ENCODE assay signal across 12 cellular contexts in genomic region chr10:78035933-78036583, GRCh38. TPM values are rescaled to one million over a fixed set of nuclear protein-coding genes. Genes with fewer than 3 reads are reported as not detected.
DNase-seq lines count a peak whose midpoint lies in the region; ATAC-seq, FAIRE-seq and TF ChIP-seq lines count a peak whose summit lies in the region.
"Had no signal": no experiment of that assay in that cellular context is flagged by ENCODE, and none has a peak within 500 bp of the region (broad histone marks: within the 10 kb centered on the region; RNA-seq: fewer than 3 reads in every experiment).

No MANE protein-coding gene starts in this region.

- no peak for ATAC-seq in activated CD4-positive, alpha-beta T cell treated with anti-CD3 and anti-CD28 coated beads for 36 hours
- no peak for ATAC-seq in psoas muscle
- no peak for ATAC-seq in GM21825 (IDR thresholded peaks at IDR 0.05; ENCODE audit: unreplicated experiment)

- no peak overlapping the region for H3K23ac ChIP-seq in H1 (ENCODE audit: insufficient read length)

- no peak overlapping the region for H3K18ac ChIP-seq in H1 (ENCODE audit: extremely low read depth, low read length)

- TF ChIP-seq POLR2A in H1 (IDR thresholded peaks at IDR 0.05; ENCODE audit: control extremely low read depth in 1 of 2, low read depth in 2 of 2, low read length in 2 of 2) = no peak; a peak in 1 of 3 replicates

- peak overlapping the region; percentile 88 for H3K4me3 Mint-ChIP-seq in activated CD4-positive, alpha-beta T cell treated with anti-CD3 and anti-CD28 coated beads for 36 hours
- H3K4me3 Mint-ChIP-seq: dendritic cell treated with granulocyte-macrophage colony-stimulating factor and Interleukin-4, amounts not matched to agents 40 ng/mL and 50 ng/mL, for 4 days had no signal

- H3K9me2 ChIP-seq in OCI-LY1 (ENCODE audit: low read depth, low read length) = no peaks in the 10 kb centered on the region

- DNase-seq in activated CD4-positive, alpha-beta T cell treated with anti-CD3 and anti-CD28 coated beads for 36 hours = no peak
- DNase-seq in activated CD4-positive, alpha-beta T cell treated with anti-CD3 and anti-CD28 coated beads, Interleukin-2, amount 50 U/mL, for 4 hours = no peak
- no peak for DNase-seq in H1 (ENCODE audit: low read depth in 1 of 2, low spot score in 2 of 2)
- no peak for DNase-seq in psoas muscle
- no peak for DNase-seq in head of caudate nucleus
- DNase-seq in NCI-H226 = no peak
- DNase-seq: NCI-H146, SHP77 had no signal

- no peak for TF ChIP-seq CTCF in OCI-LY1 (IDR thresholded peaks at IDR 0.05; ENCODE audit: low read length)
- TF ChIP-seq CTCF in H1 (IDR thresholded peaks at IDR 0.05; ENCODE audit: control extremely low read depth in 1 of 3, insufficient read depth in 1 of 3, low read depth in 1 of 3, low read length in 3 of 3) = no peak
- TF ChIP-seq CTCF in psoas muscle (IDR thresholded peaks at IDR 0.05) = no peak

- no peaks in the 10 kb centered on the region for H3K27me3 Mint-ChIP-seq in activated CD4-positive, alpha-beta T cell treated with anti-CD3 and anti-CD28 coated beads for 36 hours
- H3K27me3 Mint-ChIP-seq: dendritic cell treated with granulocyte-macrophage colony-stimulating factor and Interleukin-4, amounts not matched to agents 40 ng/mL and 50 ng/mL, for 4 days had no signal

- H3K9ac ChIP-seq in OCI-LY1 (ENCODE audit: low read length) (peak overlapping the region; percentile 82; the same call in 1 of the 2 replicates), H1 (replicated peaks in 1 of 4; ENCODE audit: extremely low read depth in 1 of 4, low read depth in 3 of 4, low read length in 3 of 4) (peak overlapping the region in 2 of 4 experiments; percentile 22 to 46; a peak in 3 of 7 replicates)

- H3K4me2 ChIP-seq in OCI-LY1 (ENCODE audit: low read length) (peak overlapping the region; percentile 69; the same call in 1 of the 2 replicates), H1 (ENCODE audit: insufficient read depth in 1 of 2, low read depth in 2 of 2, low read length in 2 of 2) (peak overlapping the region; percentile 75 to 89)

- H2AFZ ChIP-seq in OCI-LY1 (ENCODE audit: low read length) (no peak overlapping the region), H1 (ENCODE audit: low read length) (no peak overlapping the region)

- peaks cover 69% of the 10 kb centered on the region for H3K36me3 Mint-ChIP-seq in activated CD4-positive, alpha-beta T cell treated with anti-CD3 and anti-CD28 coated beads for 36 hours (ENCODE audit: low read depth)

- peaks cover 2% of the 10 kb centered on the region; the same call in 1 of the 2 replicates for H4K20me1 ChIP-seq in OCI-LY1 (ENCODE audit: insufficient read depth, low read length)
- peaks cover 25 to 36% of the 10 kb centered on the region in 2 experiments for H4K20me1 ChIP-seq in H1 (replicated peaks in 1 of 2; ENCODE audit: control insufficient read depth in 1 of 2, insufficient read depth in 2 of 2, low read length in 2 of 2)

- H4K91ac ChIP-seq in H1 (replicated peaks; ENCODE audit: insufficient read length, low read length) = no peak overlapping the region

- H3K79me2 ChIP-seq in OCI-LY1 (ENCODE audit: insufficient read depth, low read length) (peaks cover 20% of the 10 kb centered on the region), H1 (ENCODE audit: control insufficient read depth in 1 of 2, insufficient read depth in 2 of 2, low read length in 2 of 2) (peaks cover 20 to 74% of the 10 kb centered on the region in 2 experiments)

- intact Hi-C loops in activated CD4-positive, alpha-beta T cell treated with anti-CD3 and anti-CD28 coated beads for 36 hours (cut with DNase I, micrococcal nuclease) = no loop called here
- intact Hi-C loops in psoas muscle (cut with DNase I) (no loop called here), head of caudate nucleus (cut with DNase I) (loop anchor here (5.0 kb wide), 1 partner anchor 266 kb away; no protein-coding TSS in a partner anchor)

- peaks cover 5% of the 10 kb centered on the region; the same call in 1 of the 2 replicates for H3K79me1 ChIP-seq in H1 (ENCODE audit: low read depth, low read length)

- no peak overlapping the region for H3K14ac ChIP-seq in H1 (ENCODE audit: insufficient read length)

- peak overlapping the region; percentile 92 for H3K27ac Mint-ChIP-seq in activated CD4-positive, alpha-beta T cell treated with anti-CD3 and anti-CD28 coated beads for 36 hours
- H3K27ac Mint-ChIP-seq: dendritic cell treated with granulocyte-macrophage colony-stimulating factor and Interleukin-4, amounts not matched to agents 40 ng/mL and 50 ng/mL, for 4 days had no signal

- H2AK5ac ChIP-seq in H1 (ENCODE audit: low read depth, low read length) = no peak overlapping the region

- no peak overlapping the region for H3K56ac ChIP-seq in H1 (replicated peaks; ENCODE audit: insufficient read length, low read depth, low read length)

- H3K4me1 ChIP-seq in OCI-LY1 (ENCODE audit: insufficient read depth, low read length, severe bottlenecking) (peaks cover 33% of the 10 kb centered on the region), H1 (replicated peaks in 1 of 4; ENCODE audit: control insufficient read depth in 3 of 4, insufficient read depth in 4 of 4, low read length in 3 of 4) (peaks cover 13 to 39% (median 31%) of the 10 kb centered on the region in 4 experiments), psoas muscle (peaks cover 52% of the 10 kb centered on the region)

- H2BK15ac ChIP-seq in H1 (ENCODE audit: low read length) = no peak overlapping the region

- peaks cover 69% of the 10 kb centered on the region for H3K36me3 ChIP-seq in OCI-LY1 (ENCODE audit: insufficient read depth, low read length)
- H3K36me3 ChIP-seq in H1 (ENCODE audit: control insufficient read depth in 2 of 4, insufficient read depth in 4 of 4, low read length in 3 of 4) = peaks cover 34 to 68% (median 60%) of the 10 kb centered on the region in 4 experiments
- H3K36me3 ChIP-seq in psoas muscle (ENCODE audit: insufficient read depth in 1 of 2, low read depth in 1 of 2) = peaks cover 23 to 62% of the 10 kb centered on the region in 2 donors

- H2BK12ac ChIP-seq in H1 (ENCODE audit: low read depth, low read length) = no peak overlapping the region

- 88% methylated on average over 9 of the region's 9 CpGs; no CpG with 5 or more reads in 1 of the 2 experiments for WGBS in H1 (ENCODE audit: extremely low coverage in 1 of 2, insufficient coverage in 1 of 2, insufficient read length in 1 of 2, insufficient replicate concordance in 2 of 2, low coverage in 1 of 2, low lambda C conversion rate in 2 of 2, missing lambda C conversion rate in 1 of 2), 2 experiments
- WGBS in psoas muscle, 3 donors = 83 to 87% (median 86%) methylated on average over 9 of the region's 9 CpGs

- H2BK20ac ChIP-seq in H1 (ENCODE audit: low read length) = no peak overlapping the region

- H4K5ac ChIP-seq in H1 (ENCODE audit: insufficient read length, low read depth, low read length) = no peak overlapping the region

- no peak overlapping the region for H3K4ac ChIP-seq in H1 (replicated peaks; ENCODE audit: insufficient read length, low read depth, low read length)

- H2BK120ac ChIP-seq in H1 (replicated peaks; ENCODE audit: low read depth, low read length) = no peak overlapping the region

- H3K9me3 Mint-ChIP-seq in activated CD4-positive, alpha-beta T cell treated with anti-CD3 and anti-CD28 coated beads for 36 hours (ENCODE audit: low read depth) = no peaks in the 10 kb centered on the region
- H3K9me3 Mint-ChIP-seq: dendritic cell treated with granulocyte-macrophage colony-stimulating factor and Interleukin-4, amounts not matched to agents 40 ng/mL and 50 ng/mL, for 4 days had no signal

- no peak for TF ChIP-seq EP300 in H1 (IDR thresholded peaks at IDR 0.05; ENCODE audit: borderline replicate concordance in 1 of 2, low read depth in 2 of 2, low read length in 2 of 2)

- H3K4me3 ChIP-seq in OCI-LY1 (ENCODE audit: low read depth, low read length, poor library complexity, severe bottlenecking) (peak overlapping the region; percentile 89), H1 (ENCODE audit: extremely low read depth in 1 of 4, insufficient read depth in 2 of 4, low read depth in 3 of 4, low read length in 4 of 4) (peak overlapping the region; percentile 13 to 95 (median 16); a peak in 7 of 8 replicates), psoas muscle (peak overlapping the region; percentile 84)

- no peak overlapping the region for H4K8ac ChIP-seq in H1 (ENCODE audit: extremely low read depth, insufficient read depth, low read length)

- H3K27me3 ChIP-seq in OCI-LY1 (ENCODE audit: insufficient read depth, low read length) (no peaks in the 10 kb centered on the region), H1 (replicated peaks in 1 of 4; ENCODE audit: control insufficient read depth in 3 of 4, extremely low read depth in 1 of 4, insufficient read depth in 3 of 4, low read length in 3 of 4) (no peaks in the 10 kb centered on the region; a peak in 2 of 7 replicates), psoas muscle (ENCODE audit: insufficient read depth in 3 of 3, low read length in 2 of 3) (no peaks in the 10 kb centered on the region)

- CTCF ChIA-PET in activated CD4-positive, alpha-beta T cell treated with anti-CD3 and anti-CD28 coated beads for 36 hours (lab: Charles Lee) = interaction anchor here (0.9 to 1.6 kb wide), 3 partner anchors 9 to 13 kb away, joined by 3 to 11 read pairs (median 3); no protein-coding TSS in a partner anchor
- CTCF ChIA-PET in H1 (lab: Charles Lee; ENCODE audit: partially characterized antibody) = interaction anchor here (0.6 to 2.4 kb wide), 4 partner anchors 9 to 97 kb away, joined by 3 to 8 read pairs (median 5); no protein-coding TSS in a partner anchor

- H3K23me2 ChIP-seq in H1 (ENCODE audit: low read depth, low read length) = peaks cover 10% of the 10 kb centered on the region

- H3K27ac ChIP-seq in OCI-LY1 (ENCODE audit: low read depth, low read length, poor library complexity, severe bottlenecking) (no peak overlapping the region), H1 (ENCODE audit: low read depth, low read length) (no peak overlapping the region), psoas muscle (peak overlapping the region; percentile 83)

- H3F3A ChIP-seq in OCI-LY1 (ENCODE audit: insufficient read depth, low read length) = peaks cover 4% of the 10 kb centered on the region; the same call in 1 of the 2 replicates

- no peak for TF ChIP-seq RAD21 in H1 (IDR thresholded peaks at IDR 0.05 in 1 of 2, conservative IDR thresholded peaks at IDR 0.05 in 1 of 2; ENCODE audit: low read depth in 2 of 2, low read length in 2 of 2)

- no peak for FAIRE-seq in H1 (lab: Jason Lieb, UNC)
- FAIRE-seq: A204.1 had no signal

- H2BK5ac ChIP-seq in H1 (ENCODE audit: low read depth, low read length) = peak overlapping the region; percentile 19; the same call in 1 of the 2 replicates

- POLR2A ChIA-PET in activated CD4-positive, alpha-beta T cell treated with anti-CD3 and anti-CD28 coated beads for 36 hours (lab: Charles Lee) = interaction anchor here (0.6 to 0.8 kb wide), 4 partner anchors 8 to 605 kb away, joined by 3 to 4 read pairs (median 4); no protein-coding TSS in a partner anchor
- POLR2A ChIA-PET in H1 (lab: Charles Lee; ENCODE audit: partially characterized antibody) = interaction anchor here (0.8 to 3.0 kb wide), 11 partner anchors 9 to 325 kb away, joined by 3 to 38 read pairs (median 3); no protein-coding TSS in a partner anchor

- peaks cover 53% of the 10 kb centered on the region for H3K4me1 Mint-ChIP-seq in activated CD4-positive, alpha-beta T cell treated with anti-CD3 and anti-CD28 coated beads for 36 hours

- H3K9me3 ChIP-seq in OCI-LY1 (ENCODE audit: low read length) (no peaks in the 10 kb centered on the region), H1 (ENCODE audit: insufficient read depth in 2 of 2, low read depth in 1 of 2, low read length in 1 of 2) (no peaks in the 10 kb centered on the region), psoas muscle (no peaks in the 10 kb centered on the region)

RNA-seq across cellular contexts. Expression of gene RPS24, which starts 2.4 kb away (rescaled TPM):
- total RNA-seq in activated CD4-positive, alpha-beta T cell treated with anti-CD3 and anti-CD28 coated beads for 36 hours = 1,000 to 10,000 TPM; 2,145 to 3,094 TPM
- 2,128 and 2,149 TPM in 2 replicates for total RNA-seq in H1 (2021; fragmentation: NEBNext Ultra II Directional; extraction: Animal tissue kit (Norgen Biotek cat#: 25700))
- 2,240 and 3,943 TPM in 2 replicates for polyA plus RNA-seq in H1 (2011; rRNA removed)
- 4,851 TPM for polyA plus RNA-seq in H1 (2011; cell fraction: cytosol; rRNA removed)
- 967 TPM for polyA plus RNA-seq in H1 (2011; cell fraction: nucleus; rRNA removed)
- 3,399 to 4,766 TPM (median 3,912 TPM) in 4 replicates for polyA plus RNA-seq in H1 (2012, experiment 1 of 2)
- 2,023 TPM for polyA plus RNA-seq in H1 (2012, experiment 2 of 2)
- polyA plus RNA-seq in H1 (2013, experiment 1 of 2) = 5,721 TPM
- polyA plus RNA-seq in H1 (2013, experiment 2 of 2) = 5,662 TPM
- 705 and 1,068 TPM in 2 replicates for polyA minus RNA-seq in H1 (2011; rRNA and poly(A)+ RNA removed)
- 708 TPM for polyA minus RNA-seq in H1 (2011; cell fraction: cytosol; rRNA and poly(A)+ RNA removed)
- 1,078 TPM for polyA minus RNA-seq in H1 (2011; cell fraction: nucleus; rRNA and poly(A)+ RNA removed)
- total RNA-seq in psoas muscle = 1,000 to 10,000 TPM in 3 of 4 donors, 100 to 1,000 TPM in 1; 980 to 1,456 (median 1,110) TPM
- polyA plus RNA-seq in psoas muscle = 1,000 to 10,000 TPM; 2,584 to 4,077 (median 3,663) TPM

RNA-seq across cellular contexts. Expression of gene POLR3A, which starts 6.7 kb away (rescaled TPM):
- 10 to 100 TPM; 18.3 to 19.3 TPM for total RNA-seq in activated CD4-positive, alpha-beta T cell treated with anti-CD3 and anti-CD28 coated beads for 36 hours
- total RNA-seq in H1 (2021; fragmentation: NEBNext Ultra II Directional; extraction: Animal tissue kit (Norgen Biotek cat#: 25700)) = 35.8 and 38.6 TPM in 2 replicates
- 10.6 and 11.3 TPM in 2 replicates for polyA plus RNA-seq in H1 (2011; rRNA removed)
- polyA plus RNA-seq in H1 (2011; cell fraction: cytosol; rRNA removed) = 14.8 TPM
- 19.1 TPM for polyA plus RNA-seq in H1 (2011; cell fraction: nucleus; rRNA removed)
- 18.5 to 22.2 TPM (median 21.4 TPM) in 4 replicates for polyA plus RNA-seq in H1 (2012, experiment 1 of 2)
- 6.7 TPM for polyA plus RNA-seq in H1 (2012, experiment 2 of 2)
- polyA plus RNA-seq in H1 (2013, experiment 1 of 2) = 16.1 TPM
- polyA plus RNA-seq in H1 (2013, experiment 2 of 2) = 14.6 TPM
- 49.2 and 56.0 TPM in 2 replicates for polyA minus RNA-seq in H1 (2011; rRNA and poly(A)+ RNA removed)
- 26.0 TPM for polyA minus RNA-seq in H1 (2011; cell fraction: cytosol; rRNA and poly(A)+ RNA removed)
- 51.1 TPM for polyA minus RNA-seq in H1 (2011; cell fraction: nucleus; rRNA and poly(A)+ RNA removed)
- total RNA-seq in psoas muscle = 10 to 100 TPM; 11.8 to 16.5 (median 14.1) TPM
- 10 to 100 TPM in 1 of 3 donors, 1 to 10 TPM in 2; 5.2 to 14.2 (median 8.9) TPM for polyA plus RNA-seq in psoas muscle

Comparison
In these comparisons a context has a peak if more than half of its experiments do, and no peak if none do; other contexts are left out.
1. H3K4me3 ChIP-seq: peak in every context shown above with its lines; median percentile 89 in OCI-LY1; 84 in psoas muscle; 16 in H1.